ENCODE assay signal across 10 cellular contexts in genomic region chr17:12342609-12343248, GRCh38.
DNase-seq lines count a peak whose midpoint lies in the region; ATAC-seq and TF ChIP-seq lines count a peak whose summit lies in the region.
"Had no signal": no experiment of that assay in that cellular context is flagged by ENCODE, and none has a peak within 500 bp of the region (broad histone marks: within the 10 kb centered on the region; RNA-seq: fewer than 3 reads in every experiment).

No MANE protein-coding gene starts in this region.

- H3K4me3 Mint-ChIP-seq in activated T-helper 1 cell treated with anti-CD3 and anti-CD28 coated beads, Interleukin-12 subunit alpha, Interleukin-12 subunit beta, Interleukin-2, Interleukin-4 antibody, amounts not matched to agents 30 ng/mL and 10 ng/mL and 1 ng/mL, durations not matched to agents 14 hours and 24 hours and 36 hours: no peak overlapping the region

- peaks cover 17% of the 10 kb centered on the region for H3K9me3 Mint-ChIP-seq in activated T-helper 1 cell treated with anti-CD3 and anti-CD28 coated beads, Interleukin-12 subunit alpha, Interleukin-12 subunit beta, Interleukin-2, Interleukin-4 antibody, amounts not matched to agents 30 ng/mL and 10 ng/mL and 1 ng/mL, durations not matched to agents 14 hours and 24 hours and 36 hours

- intact Hi-C loops in left colon (cut with DNase I, micrococcal nuclease): no loop called here
- intact Hi-C loops in activated T-helper 1 cell treated with anti-CD3 and anti-CD28 coated beads, Interleukin-12 subunit alpha, Interleukin-12 subunit beta, Interleukin-2, Interleukin-4 antibody, amounts not matched to agents 30 ng/mL and 10 ng/mL and 1 ng/mL, durations not matched to agents 14 hours and 24 hours and 36 hours (cut with micrococcal nuclease): no loop called here

- in situ Hi-C loops in GM13977 (cut with MboI; ENCODE audit: low pct_unique_long_range_greater_than_20kb, low sequenced_read_pairs, unreplicated experiment): loop anchor here (25.0 kb wide), 1 partner anchor 95 kb away; no protein-coding TSS in a partner anchor

- no peaks in the 10 kb centered on the region for H3K27me3 Mint-ChIP-seq in activated T-helper 1 cell treated with anti-CD3 and anti-CD28 coated beads, Interleukin-12 subunit alpha, Interleukin-12 subunit beta, Interleukin-2, Interleukin-4 antibody, amounts not matched to agents 30 ng/mL and 10 ng/mL and 1 ng/mL, durations not matched to agents 14 hours and 24 hours and 36 hours (ENCODE audit: insufficient read depth)

- H3K27ac ChIP-seq in C4-2B (no peak overlapping the region), VCaP (no peak overlapping the region)

- H3K36me3 Mint-ChIP-seq in activated T-helper 1 cell treated with anti-CD3 and anti-CD28 coated beads, Interleukin-12 subunit alpha, Interleukin-12 subunit beta, Interleukin-2, Interleukin-4 antibody, amounts not matched to agents 30 ng/mL and 10 ng/mL and 1 ng/mL, durations not matched to agents 14 hours and 24 hours and 36 hours (ENCODE audit: low read depth): no peaks in the 10 kb centered on the region

- H3K27ac Mint-ChIP-seq in activated T-helper 1 cell treated with anti-CD3 and anti-CD28 coated beads, Interleukin-12 subunit alpha, Interleukin-12 subunit beta, Interleukin-2, Interleukin-4 antibody, amounts not matched to agents 30 ng/mL and 10 ng/mL and 1 ng/mL, durations not matched to agents 14 hours and 24 hours and 36 hours: no peak overlapping the region

- no peaks in the 10 kb centered on the region for H3K4me1 Mint-ChIP-seq in activated T-helper 1 cell treated with anti-CD3 and anti-CD28 coated beads, Interleukin-12 subunit alpha, Interleukin-12 subunit beta, Interleukin-2, Interleukin-4 antibody, amounts not matched to agents 30 ng/mL and 10 ng/mL and 1 ng/mL, durations not matched to agents 14 hours and 24 hours and 36 hours (ENCODE audit: low read depth)

- peak; percentile 85 for TF ChIP-seq CTCF in C4-2B (conservative IDR thresholded peaks at IDR 0.05)
- TF ChIP-seq CTCF in GM13977 (IDR thresholded peaks at IDR 0.05; ENCODE audit: extremely low read depth, insufficient read depth, missing control alignments): peak; percentile 48
- TF ChIP-seq CTCF in VCaP (conservative IDR thresholded peaks at IDR 0.05): peak; percentile 42; the same call in 1 of the 2 replicates

- ATAC-seq in left colon: peak; percentile 61

- DNase-seq in GM13977 (ENCODE audit: low spot score) (peak; percentile 37), left colon (peak in 1 of 2 donors; percentile 53), NCI-H446 (lab: John Stamatoyannopoulos, UW) (no peak), KG1 (lab: John Stamatoyannopoulos, UW) (no peak), mesenteric fat pad (ENCODE audit: low spot score) (no peak)
- no peak for DNase-seq in activated T-helper 1 cell treated with anti-CD3 and anti-CD28 coated beads, Interleukin-12 subunit alpha, Interleukin-12 subunit beta, Interleukin-2, Interleukin-4 antibody, amounts not matched to agents 30 ng/mL and 10 ng/mL and 1 ng/mL, durations not matched to agents 14 hours and 24 hours and 36 hours (ENCODE audit: low spot score)
- DNase-seq: activated naive CD4-positive, alpha-beta T cell; NCI-H510A treated with DMSO at 0.1 percent for 48 hours had no signal
